Comparison of ENCODE assay signal across 25 cellular contexts in the genomic region with DNA sequence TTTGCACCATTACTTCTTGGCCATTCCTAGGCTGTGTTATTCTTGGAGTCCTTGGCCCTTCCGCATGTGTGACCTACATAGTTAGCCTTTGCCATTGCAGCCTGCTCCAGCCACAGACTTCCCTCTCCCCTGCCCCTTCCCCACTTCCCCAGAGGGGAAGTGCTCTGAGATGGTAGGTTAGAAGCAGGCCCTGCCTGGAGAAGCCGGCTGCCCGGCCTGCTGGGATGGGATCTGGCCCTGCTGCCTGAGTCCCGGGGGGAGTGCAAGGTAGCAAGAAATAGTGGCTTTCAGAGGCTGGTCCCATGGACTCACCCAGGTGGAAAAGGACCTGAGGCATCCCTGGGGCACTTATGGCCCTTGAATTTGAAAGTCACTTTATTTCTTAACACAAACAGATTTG. TPM values are rescaled to one million over a fixed set of nuclear protein-coding genes. Genes with fewer than 3 reads are reported as not detected.
"Had no signal": no experiment of that assay in that cellular context is flagged by ENCODE, and none has a peak within 500 bp of the region (broad histone marks: within the 10 kb centered on the region; RNA-seq: fewer than 3 reads in every experiment).

No MANE protein-coding gene starts in this region.

- H3K9me3 ChIP-seq: left ventricle myocardium inferior, pancreas, prostate gland, suprapubic skin, thoracic aorta, tibial artery, upper lobe of right lung had no signal

- H3K27ac Mint-ChIP-seq: mesothelial cell of epicardium; natural killer cell; nephron progenitor cell; neural progenitor cell; stimulated activated effector memory CD8-positive, alpha-beta T cell treated with anti-CD3 and anti-CD28 coated beads, Interleukin-12 subunit alpha, Interleukin-12 subunit beta, amount 100 ng/mL, for 72 hours; stimulated activated naive CD8-positive, alpha-beta T cell treated with anti-CD3 and anti-CD28 coated beads, Interleukin-15, Interleukin-2, amounts not matched to agents 100 ng/mL and 50 ng/mL, for 24 hours had no signal

- H3K27ac ChIP-seq: left ventricle myocardium inferior, neural progenitor cell, pancreas, prostate gland, skin epidermis, suprapubic skin, thoracic aorta, tibial artery, upper lobe of right lung had no signal

- H3K4me2 ChIP-seq: neural progenitor cell had no signal

- ATAC-seq: left colon; natural killer cell; pancreas; right cardiac atrium; sciatic nerve; stimulated activated effector memory CD8-positive, alpha-beta T cell treated with anti-CD3 and anti-CD28 coated beads, Interleukin-12 subunit alpha, Interleukin-12 subunit beta, amount 100 ng/mL, for 72 hours; upper lobe of right lung had no signal

- H3K36me3 ChIP-seq: left ventricle myocardium inferior, neural progenitor cell, pancreas, prostate gland, suprapubic skin, thoracic aorta, tibial artery, upper lobe of right lung had no signal

- H3K36me3 Mint-ChIP-seq: mesothelial cell of epicardium; naive B cell; natural killer cell; neural progenitor cell; stimulated activated effector memory CD8-positive, alpha-beta T cell treated with anti-CD3 and anti-CD28 coated beads, Interleukin-12 subunit alpha, Interleukin-12 subunit beta, amount 100 ng/mL, for 72 hours had no signal

- H3K4me1 ChIP-seq: pancreas, prostate gland had no signal

- FAIRE-seq: keratinocyte, pancreas had no signal

- H3K4me3 Mint-ChIP-seq: mesothelial cell of epicardium; natural killer cell; nephron progenitor cell; neural progenitor cell; stimulated activated effector memory CD8-positive, alpha-beta T cell treated with anti-CD3 and anti-CD28 coated beads, Interleukin-12 subunit alpha, Interleukin-12 subunit beta, amount 100 ng/mL, for 72 hours; stimulated activated naive CD8-positive, alpha-beta T cell treated with anti-CD3 and anti-CD28 coated beads, Interleukin-15, Interleukin-2, amounts not matched to agents 100 ng/mL and 50 ng/mL, for 24 hours had no signal

- H3K27me3 ChIP-seq: pancreas, upper lobe of right lung had no signal

- H3K4me3 ChIP-seq: left ventricle myocardium inferior, lung, neural progenitor cell, pancreas, prostate gland, skin epidermis, suprapubic skin, thoracic aorta, tibial artery, upper lobe of right lung had no signal

- H3K9me3 Mint-ChIP-seq: mesothelial cell of epicardium; naive B cell; natural killer cell; nephron progenitor cell; neural progenitor cell; stimulated activated effector memory CD8-positive, alpha-beta T cell treated with anti-CD3 and anti-CD28 coated beads, Interleukin-12 subunit alpha, Interleukin-12 subunit beta, amount 100 ng/mL, for 72 hours; stimulated activated naive CD8-positive, alpha-beta T cell treated with anti-CD3 and anti-CD28 coated beads, Interleukin-15, Interleukin-2, amounts not matched to agents 100 ng/mL and 50 ng/mL, for 24 hours had no signal

- H2AFZ ChIP-seq: neural progenitor cell had no signal

- DNase-seq: hippocampal formation; left colon; left ventricle myocardium inferior; naive B cell; natural killer cell; nephron progenitor cell; pancreas; retina; right cardiac atrium; stimulated activated CD4-positive, alpha-beta T cell treated with anti-CD3 and anti-CD28 coated beads, Interleukin-4, amount 100 ng/mL, for 24 hours; stimulated activated naive CD4-positive, alpha-beta T cell; tibial artery; trophoblast cell; upper lobe of right lung had no signal

- H3K9ac ChIP-seq: neural progenitor cell had no signal

RNA-seq across cellular contexts. Expression of gene OTOF, which starts 28.4 kb away (rescaled TPM):
- total RNA-seq: left colon, left ventricle myocardium inferior had no signal
- polyA plus RNA-seq: keratinocyte had no signal
